In genomic region chr1:52919051-52919719, GRCh38 we compare ENCODE assay signal across 1 cellular context.
A peak's percentile ranks its signal among the peaks of the same experiment; 100 is the strongest.
TF ChIP-seq lines count a peak whose summit lies in the region.

No MANE protein-coding gene starts in this region.

TF ChIP-seq in GM12878, 131 proteins besides CTCF, POLR2A, EP300 and RAD21:
- TF ChIP-seq CREB1 (IDR thresholded peaks at IDR 0.05; ENCODE audit: low read depth) = no peak
- TF ChIP-seq ZBTB33 (IDR thresholded peaks at IDR 0.05) = peak; percentile 64; the same call in 1 of the 2 replicates
